In the genomic region with DNA sequence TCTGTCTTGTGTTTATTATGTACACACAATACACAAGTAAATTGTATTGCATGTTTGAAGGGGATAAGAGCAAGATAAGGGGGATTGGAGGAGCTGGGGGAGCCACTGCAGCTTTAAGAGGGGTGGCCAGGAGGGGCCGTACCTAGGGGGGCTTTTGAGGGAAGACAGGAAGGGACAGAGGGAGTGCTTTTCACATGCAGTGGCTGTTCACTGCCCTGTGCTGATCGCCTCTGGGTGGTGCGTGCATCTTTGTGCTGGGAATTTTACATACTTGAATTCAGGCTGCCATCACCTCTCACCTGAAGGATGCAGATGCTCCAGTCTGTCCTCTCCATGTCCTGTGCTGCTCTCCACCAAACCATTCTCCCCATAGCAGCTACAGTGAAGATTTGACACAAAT, we compare ENCODE assay signal across 12 cellular contexts.
DNase-seq lines count a peak whose midpoint lies in the region; ATAC-seq and TF ChIP-seq lines count a peak whose summit lies in the region.
"Had no signal": no experiment of that assay in that cellular context is flagged by ENCODE, and none has a peak within 500 bp of the region (broad histone marks: within the 10 kb centered on the region; RNA-seq: fewer than 3 reads in every experiment).

No MANE protein-coding gene starts in this region.

- intact Hi-C loops in cardiac septum (cut with DNase I), result no loop called here
- intact Hi-C loops in right cardiac atrium (cut with DNase I), result no loop called here
- intact Hi-C loops in sigmoid colon (cut with DNase I), result no loop called here

- 48% methylated on average over 3 of the region's 3 CpGs for WGBS in right cardiac atrium
- WGBS in sigmoid colon, 2 donors, result 32 to 43% methylated on average over 3 of the region's 3 CpGs

- no peaks in the 10 kb centered on the region for H3K36me3 Mint-ChIP-seq in neural progenitor cell
- peaks cover 3% of the 10 kb centered on the region for H3K36me3 Mint-ChIP-seq in T-helper 17 cell (ENCODE audit: low read depth)
- H3K36me3 Mint-ChIP-seq: CD14-positive monocyte; CD8-positive, alpha-beta T cell had no signal

- H3F3A ChIP-seq in neural progenitor cell (ENCODE audit: low read depth), result peaks cover 13% of the 10 kb centered on the region

- no peak overlapping the region for H3K9ac ChIP-seq in neural progenitor cell

- H2AFZ ChIP-seq in neural progenitor cell (replicated peaks), result no peak overlapping the region

- H3K27me3 Mint-ChIP-seq in neural progenitor cell (ENCODE audit: insufficient read depth, low read depth) (peaks cover 24% of the 10 kb centered on the region), T-helper 17 cell (peaks cover 52% of the 10 kb centered on the region)

- ATAC-seq in right cardiac atrium (no peak), HG03196 (IDR thresholded peaks at IDR 0.05; ENCODE audit: unreplicated experiment) (no peak), T-helper 17 cell (no peak)
- ATAC-seq: CD8-positive, alpha-beta T cell had no signal

- peak overlapping the region; percentile 74 for H3K27ac Mint-ChIP-seq in neural progenitor cell
- H3K27ac Mint-ChIP-seq in T-helper 17 cell, result no peak overlapping the region
- H3K27ac Mint-ChIP-seq: CD14-positive monocyte; CD8-positive, alpha-beta T cell had no signal

- TF ChIP-seq POLR2A in sigmoid colon (IDR thresholded peaks at IDR 0.05), result no peak

- no peaks in the 10 kb centered on the region for H4K20me1 ChIP-seq in neural progenitor cell (ENCODE audit: low read depth)

- H3K4me1 ChIP-seq in right cardiac atrium (ENCODE audit: control insufficient read depth, insufficient read depth, low read length) (no peaks in the 10 kb centered on the region), neural progenitor cell (peaks cover 7% of the 10 kb centered on the region), sigmoid colon (no peaks in the 10 kb centered on the region)
- H3K4me1 ChIP-seq: BE2C had no signal

- H3K79me2 ChIP-seq in neural progenitor cell (ENCODE audit: low read depth), result no peaks in the 10 kb centered on the region

- no peak overlapping the region for H3K4me3 ChIP-seq in right cardiac atrium (ENCODE audit: low read length)
- no peak overlapping the region for H3K4me3 ChIP-seq in neural progenitor cell
- H3K4me3 ChIP-seq in sigmoid colon, result no peak overlapping the region

- no peaks in the 10 kb centered on the region for H3K9me3 ChIP-seq in right cardiac atrium (ENCODE audit: control insufficient read depth, low read length)
- no peaks in the 10 kb centered on the region for H3K9me3 ChIP-seq in neural progenitor cell (ENCODE audit: low read depth)
- H3K9me3 ChIP-seq in sigmoid colon, result peaks cover 0 to 3% (median under 1%) of the 10 kb centered on the region in 4 donors
- no peaks in the 10 kb centered on the region for H3K9me3 ChIP-seq in T-helper 17 cell (ENCODE audit: control insufficient read depth, low read length, poor library complexity, severe bottlenecking)
- H3K9me3 ChIP-seq: BE2C had no signal

- no peak for TF ChIP-seq EP300 in sigmoid colon (IDR thresholded peaks at IDR 0.05)

- H3K36me3 ChIP-seq in neural progenitor cell (no peaks in the 10 kb centered on the region), sigmoid colon (no peaks in the 10 kb centered on the region)
- H3K36me3 ChIP-seq: BE2C had no signal

- H3K27ac ChIP-seq in right cardiac atrium (ENCODE audit: low read length) (no peak overlapping the region), neural progenitor cell (no peak overlapping the region), sigmoid colon (no peak overlapping the region)

- H3K27me3 ChIP-seq in right cardiac atrium (ENCODE audit: control insufficient read depth, insufficient read depth) (no peaks in the 10 kb centered on the region), neural progenitor cell (no peaks in the 10 kb centered on the region), sigmoid colon (no peaks in the 10 kb centered on the region)
- H3K27me3 ChIP-seq: BE2C had no signal

- H3K9me3 Mint-ChIP-seq in neural progenitor cell, result no peaks in the 10 kb centered on the region
- H3K9me3 Mint-ChIP-seq: CD8-positive, alpha-beta T cell had no signal

- H3K4me2 ChIP-seq in neural progenitor cell, result no peak overlapping the region

- H3K4me1 Mint-ChIP-seq in neural progenitor cell (peaks cover 20% of the 10 kb centered on the region), T-helper 17 cell (no peaks in the 10 kb centered on the region)
- H3K4me1 Mint-ChIP-seq: CD14-positive monocyte had no signal

- DNase-seq in cardiac septum (ENCODE audit: low spot score), result peak; percentile 10
- DNase-seq in right cardiac atrium, result no peak
- peak; percentile 41 for DNase-seq in SK-N-DZ (ENCODE audit: low spot score)
- no peak for DNase-seq in neural progenitor cell (ENCODE audit: low spot score)
- no peak for DNase-seq in sigmoid colon
- no peak for DNase-seq in T-helper 17 cell
- DNase-seq: BE2C, EL, IMR-90 had no signal

- H3K4me3 Mint-ChIP-seq in neural progenitor cell (no peak overlapping the region), T-helper 17 cell (no peak overlapping the region)
- H3K4me3 Mint-ChIP-seq: CD14-positive monocyte; CD8-positive, alpha-beta T cell had no signal

- TF ChIP-seq CTCF in neural progenitor cell (IDR thresholded peaks at IDR 0.05), result no peak
- no peak for TF ChIP-seq CTCF in sigmoid colon (IDR thresholded peaks at IDR 0.05)

Comparison
In these comparisons a context has a peak if more than half of its experiments do, and no peak if none do; other contexts are left out.
1. DNase-seq: peak in cardiac septum (single experiment) and SK-N-DZ (single experiment); none in right cardiac atrium (0 of 3), neural progenitor cell (single experiment), sigmoid colon (single experiment) and T-helper 17 cell (0 of 3).